Comparison of ENCODE assay signal across 8 cellular contexts in genomic region chr1:155245163-155245524, GRCh38. TPM values are rescaled to one million over a fixed set of nuclear protein-coding genes. Genes with fewer than 3 reads are reported as not detected.
DNase-seq lines count a peak whose midpoint lies in the region; ATAC-seq, FAIRE-seq and TF ChIP-seq lines count a peak whose summit lies in the region.

No MANE protein-coding gene starts in this region.

- H3K9me3 Mint-ChIP-seq in T-helper 2 cell treated with Interferon-gamma antibody and Interleukin-4, amounts not matched to agents 5 μg/mL and 100 μg/mL, for 36 hours = no peaks in the 10 kb centered on the region
- no peaks in the 10 kb centered on the region for H3K9me3 Mint-ChIP-seq in activated naive CD8-positive, alpha-beta T cell treated with anti-CD3 and anti-CD28 coated beads for 36 hours

- TF ChIP-seq EP300 in suprapubic skin (IDR thresholded peaks at IDR 0.05) = no peak

- FAIRE-seq in kidney (lab: Jason Lieb, UNC) = no peak

- no peak for ATAC-seq in sciatic nerve

- WGBS in suprapubic skin = 66% methylated on average over 8 of the region's 8 CpGs

- peak overlapping the region; percentile 89 to 90 for H3K27ac ChIP-seq in kidney (ENCODE audit: low read depth in 2 of 2, low read length in 2 of 2)
- peak overlapping the region; percentile 81 for H3K27ac ChIP-seq in suprapubic skin

- H3K27ac Mint-ChIP-seq in T-helper 2 cell treated with Interferon-gamma antibody and Interleukin-4, amounts not matched to agents 5 μg/mL and 100 μg/mL, for 36 hours = peak overlapping the region; percentile 93
- peak overlapping the region; percentile 84 for H3K27ac Mint-ChIP-seq in activated naive CD8-positive, alpha-beta T cell treated with anti-CD3 and anti-CD28 coated beads for 36 hours

- H3K4me1 ChIP-seq in kidney (ENCODE audit: control insufficient read depth in 1 of 2, insufficient read depth in 1 of 2, low read depth in 1 of 2, low read length in 2 of 2) (peaks cover 9 to 11% of the 10 kb centered on the region in 2 donors), suprapubic skin (peaks cover 38% of the 10 kb centered on the region)

- H3K27me3 Mint-ChIP-seq in T-helper 2 cell treated with Interferon-gamma antibody and Interleukin-4, amounts not matched to agents 5 μg/mL and 100 μg/mL, for 36 hours (ENCODE audit: low read depth) = peaks cover 3% of the 10 kb centered on the region
- H3K27me3 Mint-ChIP-seq in activated naive CD8-positive, alpha-beta T cell treated with anti-CD3 and anti-CD28 coated beads for 36 hours = peaks cover 4% of the 10 kb centered on the region

- no peaks in the 10 kb centered on the region for H3K9me3 ChIP-seq in kidney (ENCODE audit: control insufficient read depth in 1 of 2, low read length in 2 of 2)
- H3K9me3 ChIP-seq in suprapubic skin = no peaks in the 10 kb centered on the region

- intact Hi-C loops in kidney (cut with DNase I) (no loop called here), sciatic nerve (cut with DNase I) (no loop called here)

- H3K9ac ChIP-seq in kidney (ENCODE audit: low read length in 2 of 2) = peak overlapping the region in 1 of 2 donors; percentile 77

- no peak for TF ChIP-seq CTCF in kidney (IDR thresholded peaks at IDR 0.05; ENCODE audit: borderline replicate concordance, extremely low read depth, insufficient read depth)
- no peak for TF ChIP-seq CTCF in suprapubic skin (IDR thresholded peaks at IDR 0.05)

- no peaks in the 10 kb centered on the region for H3K27me3 ChIP-seq in suprapubic skin

- peaks cover 12% of the 10 kb centered on the region for H3K36me3 Mint-ChIP-seq in T-helper 2 cell treated with Interferon-gamma antibody and Interleukin-4, amounts not matched to agents 5 μg/mL and 100 μg/mL, for 36 hours (ENCODE audit: low read depth)
- H3K36me3 Mint-ChIP-seq in activated naive CD8-positive, alpha-beta T cell treated with anti-CD3 and anti-CD28 coated beads for 36 hours = peaks cover 24% of the 10 kb centered on the region

- no peak for DNase-seq in T-helper 2 cell treated with Interferon-gamma antibody and Interleukin-4, amounts not matched to agents 5 μg/mL and 100 μg/mL, for 36 hours (ENCODE audit: low spot score)
- DNase-seq in T-helper 2 cell (no peak), kidney (no peak), suprapubic skin (ENCODE audit: low spot score in 2 of 2) (no peak), DMS153 treated with DMSO at 0.1 percent for 48 hours (lab: John Stamatoyannopoulos, UW; ENCODE audit: unreplicated experiment) (no peak), sciatic nerve (ENCODE audit: low spot score) (no peak), NCI-H2107 treated with DMSO at 0.1 percent for 48 hours (lab: John Stamatoyannopoulos, UW; ENCODE audit: unreplicated experiment) (no peak)
- no peak for DNase-seq in activated naive CD8-positive, alpha-beta T cell treated with anti-CD3 and anti-CD28 coated beads for 36 hours

- peak overlapping the region; percentile 77 for H3K4me3 Mint-ChIP-seq in T-helper 2 cell treated with Interferon-gamma antibody and Interleukin-4, amounts not matched to agents 5 μg/mL and 100 μg/mL, for 36 hours
- peak overlapping the region; percentile 95 for H3K4me3 Mint-ChIP-seq in activated naive CD8-positive, alpha-beta T cell treated with anti-CD3 and anti-CD28 coated beads for 36 hours

- TF ChIP-seq POLR2A in suprapubic skin (IDR thresholded peaks at IDR 0.05) = no peak

- H3K36me3 ChIP-seq in kidney (ENCODE audit: control insufficient read depth in 1 of 2, insufficient read depth in 2 of 2, low read length in 2 of 2) = no peaks in the 10 kb centered on the region
- H3K36me3 ChIP-seq in suprapubic skin = peaks cover 12% of the 10 kb centered on the region

- H3K4me3 ChIP-seq in kidney (ENCODE audit: low read length in 2 of 2) (peak overlapping the region; percentile 77 to 85), suprapubic skin (peak overlapping the region; percentile 64)

- H3K4me1 Mint-ChIP-seq in T-helper 2 cell treated with Interferon-gamma antibody and Interleukin-4, amounts not matched to agents 5 μg/mL and 100 μg/mL, for 36 hours (ENCODE audit: low read depth) = peaks cover 36% of the 10 kb centered on the region
- peaks cover 33% of the 10 kb centered on the region for H3K4me1 Mint-ChIP-seq in activated naive CD8-positive, alpha-beta T cell treated with anti-CD3 and anti-CD28 coated beads for 36 hours

RNA-seq across cellular contexts. Expression of gene ENTREP3, which starts 10.1 kb away (rescaled TPM):
- 10 to 100 TPM; 46.6 to 49.7 TPM for total RNA-seq in activated naive CD8-positive, alpha-beta T cell treated with anti-CD3 and anti-CD28 coated beads for 36 hours
- 22.8 TPM for total RNA-seq in kidney
- 19.8 TPM for polyA plus RNA-seq in kidney (ENCODE audit: insufficient read depth, low read depth, low replicate concordance)
- total RNA-seq in suprapubic skin = 10 to 100 TPM; 23.6 to 32.1 (median 25.7) TPM
- total RNA-seq in sciatic nerve = 28.4 TPM

RNA-seq across cellular contexts. Expression of gene SCAMP3, which starts 17.0 kb away (rescaled TPM):
- 100 to 1,000 TPM; 108 to 117 TPM for total RNA-seq in activated naive CD8-positive, alpha-beta T cell treated with anti-CD3 and anti-CD28 coated beads for 36 hours
- total RNA-seq in kidney (66.7 TPM), suprapubic skin (10 to 100 TPM; 45.1 to 73.3 (median 67.6) TPM), sciatic nerve (44.0 TPM)
- polyA plus RNA-seq in kidney (ENCODE audit: insufficient read depth, low read depth, low replicate concordance) = 89.1 TPM

RNA-seq across cellular contexts. Expression of gene CLK2, which starts 28.2 kb away (rescaled TPM):
- 10 to 100 TPM; 61.4 to 65.9 TPM for total RNA-seq in activated naive CD8-positive, alpha-beta T cell treated with anti-CD3 and anti-CD28 coated beads for 36 hours
- total RNA-seq in kidney = 59.7 TPM
- polyA plus RNA-seq in kidney (ENCODE audit: insufficient read depth, low read depth, low replicate concordance) = 28.9 TPM
- 10 to 100 TPM; 27.6 to 72.3 (median 36.2) TPM for total RNA-seq in suprapubic skin
- total RNA-seq in sciatic nerve = 57.8 TPM

RNA-seq across cellular contexts. Expression of gene HCN3, which starts 32.1 kb away (rescaled TPM):
- 1 to 10 TPM; 1.5 to 1.6 TPM for total RNA-seq in activated naive CD8-positive, alpha-beta T cell treated with anti-CD3 and anti-CD28 coated beads for 36 hours
- total RNA-seq in kidney = 3.3 TPM
- 4.5 TPM for polyA plus RNA-seq in kidney (ENCODE audit: insufficient read depth, low read depth, low replicate concordance)
- total RNA-seq in suprapubic skin = 10 to 100 TPM in 3 of 4 donors, 1 to 10 TPM in 1; 6.6 to 12.8 (median 10.4) TPM
- 8.0 TPM for total RNA-seq in sciatic nerve

RNA-seq across cellular contexts. Expression of gene MTX1, which starts 36.6 kb away (rescaled TPM):
- 10 to 100 TPM; 68.0 to 72.5 TPM for total RNA-seq in activated naive CD8-positive, alpha-beta T cell treated with anti-CD3 and anti-CD28 coated beads for 36 hours
- total RNA-seq in kidney = 38.8 TPM
- polyA plus RNA-seq in kidney (ENCODE audit: insufficient read depth, low read depth, low replicate concordance) = 86.9 TPM
- 10 to 100 TPM; 19.8 to 51.7 (median 36.9) TPM for total RNA-seq in suprapubic skin
- 20.0 TPM for total RNA-seq in sciatic nerve
